ENCODE assay signal across 28 cellular contexts in genomic region chr10:112126172-112126571, GRCh38.
"Had no signal": no experiment of that assay in that cellular context is flagged by ENCODE, and none has a peak within 500 bp of the region (broad histone marks: within the 10 kb centered on the region; RNA-seq: fewer than 3 reads in every experiment).

No MANE protein-coding gene starts in this region.

- H3K9me3 ChIP-seq: ovary, psoas muscle, right lobe of liver, sigmoid colon, stomach, thoracic aorta, thyroid gland, tibial nerve, upper lobe of left lung, vagina had no signal

- ATAC-seq: natural killer cell; psoas muscle; right cardiac atrium; right lobe of liver; stimulated activated effector memory CD8-positive, alpha-beta T cell treated with anti-CD3 and anti-CD28 coated beads, Interleukin-12 subunit alpha, Interleukin-12 subunit beta, amount 100 ng/mL, for 72 hours; stimulated activated naive B cell treated with anti-CD40 and anti-IgM and Interleukin-4, amounts not matched to agents 10 μg/mL and 1 μg/mL and 100 μg/mL, for 72 hours had no signal

- H3K36me3 Mint-ChIP-seq: natural killer cell; neural progenitor cell; stimulated activated effector memory CD8-positive, alpha-beta T cell treated with anti-CD3 and anti-CD28 coated beads, Interleukin-12 subunit alpha, Interleukin-12 subunit beta, amount 100 ng/mL, for 72 hours; stimulated activated naive B cell treated with anti-CD40 and anti-IgM and Interleukin-4, amounts not matched to agents 10 μg/mL and 1 μg/mL and 100 μg/mL, for 72 hours had no signal

- H3K4me3 ChIP-seq: neural progenitor cell, ovary, psoas muscle, right lobe of liver, sigmoid colon, stomach, thoracic aorta, thyroid gland, tibial nerve, upper lobe of left lung, vagina had no signal

- H3K27ac ChIP-seq: neural progenitor cell, ovary, parathyroid adenoma, psoas muscle, right lobe of liver, sigmoid colon, stomach, thoracic aorta, thyroid gland, upper lobe of left lung, vagina had no signal

- H3K36me3 ChIP-seq: neural progenitor cell, ovary, right lobe of liver, sigmoid colon, stomach, thoracic aorta, thyroid gland, tibial nerve, upper lobe of left lung, vagina had no signal

- H3K4me3 Mint-ChIP-seq: natural killer cell; nephron; neural progenitor cell; stimulated activated effector memory CD8-positive, alpha-beta T cell treated with anti-CD3 and anti-CD28 coated beads, Interleukin-12 subunit alpha, Interleukin-12 subunit beta, amount 100 ng/mL, for 72 hours; stimulated activated naive B cell treated with anti-CD40 and anti-IgM and Interleukin-4, amounts not matched to agents 10 μg/mL and 1 μg/mL and 100 μg/mL, for 72 hours; stimulated activated naive CD8-positive, alpha-beta T cell treated with anti-CD3 and anti-CD28 coated beads, Interleukin-15, Interleukin-2, amounts not matched to agents 100 ng/mL and 50 ng/mL, for 24 hours had no signal

- DNase-seq: natural killer cell; occipital lobe; ovary; posterior cingulate gyrus; psoas muscle; right cardiac atrium; right lobe of liver; sigmoid colon; small intestine; stimulated activated CD4-positive, alpha-beta T cell treated with anti-CD3 and anti-CD28 coated beads, Interleukin-15, amount 100 ng/mL, for 24 hours; stimulated activated CD4-positive, alpha-beta T cell treated with anti-CD3 and anti-CD28 coated beads, Interleukin-2, amount 100 ng/mL, for 24 hours; stimulated activated CD4-positive, alpha-beta T cell treated with anti-CD3 and anti-CD28 coated beads, Interleukin-2, amount 100 ng/mL, for 48 hours; stimulated activated CD4-positive, alpha-beta T cell treated with anti-CD3 and anti-CD28 coated beads, Interleukin-4, amount 100 ng/mL, for 24 hours; stimulated activated naive B cell treated with anti-CD40 and anti-IgM and Interleukin-4, amounts not matched to agents 10 μg/mL and 1 μg/mL and 100 μg/mL, for 72 hours; stimulated activated naive CD4-positive, alpha-beta T cell treated with Interleukin-2 at 50 U/mL for 16 hours; stomach; thyroid gland; trophoblast cell; upper lobe of left lung had no signal

- H3K27me3 ChIP-seq: neural progenitor cell, ovary, right lobe of liver, sigmoid colon, stomach, thyroid gland, tibial nerve, upper lobe of left lung, vagina had no signal

- H3K4me1 Mint-ChIP-seq: natural killer cell; stimulated activated effector memory CD8-positive, alpha-beta T cell treated with anti-CD3 and anti-CD28 coated beads, Interleukin-12 subunit alpha, Interleukin-12 subunit beta, amount 100 ng/mL, for 72 hours; stimulated activated naive B cell treated with anti-CD40 and anti-IgM and Interleukin-4, amounts not matched to agents 10 μg/mL and 1 μg/mL and 100 μg/mL, for 72 hours had no signal

- H3K27ac Mint-ChIP-seq: natural killer cell; nephron; neural progenitor cell; progenitor cell of endocrine pancreas; stimulated activated effector memory CD8-positive, alpha-beta T cell treated with anti-CD3 and anti-CD28 coated beads, Interleukin-12 subunit alpha, Interleukin-12 subunit beta, amount 100 ng/mL, for 72 hours; stimulated activated naive B cell treated with anti-CD40 and anti-IgM and Interleukin-4, amounts not matched to agents 10 μg/mL and 1 μg/mL and 100 μg/mL, for 72 hours; stimulated activated naive CD8-positive, alpha-beta T cell treated with anti-CD3 and anti-CD28 coated beads, Interleukin-15, Interleukin-2, amounts not matched to agents 100 ng/mL and 50 ng/mL, for 24 hours had no signal

- H3K9me3 Mint-ChIP-seq: natural killer cell; nephron; neural progenitor cell; stimulated activated effector memory CD8-positive, alpha-beta T cell treated with anti-CD3 and anti-CD28 coated beads, Interleukin-12 subunit alpha, Interleukin-12 subunit beta, amount 100 ng/mL, for 72 hours; stimulated activated naive B cell treated with anti-CD40 and anti-IgM and Interleukin-4, amounts not matched to agents 10 μg/mL and 1 μg/mL and 100 μg/mL, for 72 hours; stimulated activated naive CD8-positive, alpha-beta T cell treated with anti-CD3 and anti-CD28 coated beads, Interleukin-15, Interleukin-2, amounts not matched to agents 100 ng/mL and 50 ng/mL, for 24 hours had no signal

- H2AFZ ChIP-seq: neural progenitor cell, parathyroid adenoma had no signal

- H3K4me2 ChIP-seq: neural progenitor cell had no signal

- H3K9ac ChIP-seq: neural progenitor cell, parathyroid adenoma had no signal

- H3K79me2 ChIP-seq: parathyroid adenoma had no signal

- H3K4me1 ChIP-seq: neural progenitor cell, parathyroid adenoma, psoas muscle, right lobe of liver, stomach, thyroid gland, tibial nerve, upper lobe of left lung had no signal
